ENCODE assay signal across 5 cellular contexts in genomic region chr6:31972709-31973350, GRCh38. TPM values are rescaled to one million over a fixed set of nuclear protein-coding genes. Genes with fewer than 3 reads are reported as not detected.
DNase-seq lines count a peak whose midpoint lies in the region; ATAC-seq and TF ChIP-seq lines count a peak whose summit lies in the region.

No MANE protein-coding gene starts in this region.

- H3K36me3 Mint-ChIP-seq in nephron progenitor cell (ENCODE audit: low read depth), result peaks cover 46% of the 10 kb centered on the region

- H3K4me2 ChIP-seq in Karpas-422 (ENCODE audit: low read depth, low read length, poor library complexity, severe bottlenecking), result peak overlapping the region; percentile 85

- H3K9me2 ChIP-seq in Karpas-422 (replicated peaks; ENCODE audit: insufficient read depth, low read length), result no peaks in the 10 kb centered on the region

- no peaks in the 10 kb centered on the region for H3K27me3 ChIP-seq in Karpas-422 (ENCODE audit: low read length)
- no peaks in the 10 kb centered on the region for H3K27me3 ChIP-seq in brain microvascular endothelial cell (replicated peaks)

- H3K4me3 Mint-ChIP-seq in nephron progenitor cell, result peak overlapping the region; percentile 91

- H3K4me1 Mint-ChIP-seq in nephron progenitor cell, result peaks cover 35% of the 10 kb centered on the region

- peak overlapping the region; percentile 87 for H3K9ac ChIP-seq in Karpas-422 (ENCODE audit: low read length)

- peaks cover 34% of the 10 kb centered on the region for H3K79me2 ChIP-seq in Karpas-422 (ENCODE audit: low read length)

- TF ChIP-seq CTCF in brain microvascular endothelial cell (IDR thresholded peaks at IDR 0.05; ENCODE audit: low read depth, low read length, missing control alignments) (no peak), nephron progenitor cell (IDR thresholded peaks at IDR 0.05) (no peak)

- H3K36me3 ChIP-seq in Karpas-422 (ENCODE audit: insufficient read depth, low read length) (0 out of 2 replicates have a peak, but pooled peaks cover 3% of the 10 kb centered on the region), brain microvascular endothelial cell (replicated peaks) (peaks cover 20% of the 10 kb centered on the region)

- H3K4me3 ChIP-seq in Karpas-422 (ENCODE audit: low read length) (peak overlapping the region; percentile 85), brain microvascular endothelial cell (ENCODE audit: low read depth, low read length) (peak overlapping the region; percentile 92)

- H3K9me3 ChIP-seq in Karpas-422 (ENCODE audit: low read length), result no peaks in the 10 kb centered on the region

- in situ Hi-C loops in brain microvascular endothelial cell (cut with HindIII; ENCODE audit: low pct_ligation_motif_present, low sequenced_read_pairs), result no loop called here

- H3K27me3 Mint-ChIP-seq in nephron progenitor cell (ENCODE audit: low read depth, poor library complexity), result peaks cover 2% of the 10 kb centered on the region

- H3K9me3 Mint-ChIP-seq in nephron progenitor cell, result peaks cover 29% of the 10 kb centered on the region

- peak overlapping the region; percentile 84; the same call in 1 of the 2 replicates for H2AFZ ChIP-seq in Karpas-422 (ENCODE audit: low read length)

- peak overlapping the region; percentile 100 for H3K27ac Mint-ChIP-seq in nephron progenitor cell

- H4K20me1 ChIP-seq in Karpas-422 (ENCODE audit: insufficient read depth, low read depth, low read length), result no peaks in the 10 kb centered on the region

- DNase-seq in Karpas-422 (no peak), brain microvascular endothelial cell (peak; percentile 35), nephron progenitor cell (no peak), HPDE6-E6E7 (ENCODE audit: extremely low spot score) (no peak)

- ATAC-seq in GM18861 (IDR thresholded peaks at IDR 0.05; ENCODE audit: unreplicated experiment), result no peak

- H3K4me1 ChIP-seq in Karpas-422 (ENCODE audit: low read length), result peaks cover 26% of the 10 kb centered on the region

- H3K27ac ChIP-seq in Karpas-422 (ENCODE audit: low read length) (peak overlapping the region; percentile 63; the same call in 1 of the 2 replicates), brain microvascular endothelial cell (peak overlapping the region; percentile 99)

RNA-seq across cellular contexts. Expression of gene DXO, which starts 0.9 kb away (rescaled TPM):
- 20.8 and 25.0 TPM in 2 replicates for total RNA-seq in Karpas-422 (2014; rRNA removed; shearing (Covaris generic); ENCODE audit: low replicate concordance)

RNA-seq across cellular contexts. Expression of gene C4A, which starts 9.0 kb away (rescaled TPM):
- total RNA-seq in Karpas-422 (2014; rRNA removed; shearing (Covaris generic); ENCODE audit: low replicate concordance), result 2.9 and 3.8 TPM in 2 replicates

RNA-seq across cellular contexts. Expression of gene SKIC2, which starts 13.9 kb away (rescaled TPM):
- 43.7 and 60.0 TPM in 2 replicates for total RNA-seq in Karpas-422 (2014; rRNA removed; shearing (Covaris generic); ENCODE audit: low replicate concordance)

RNA-seq across cellular contexts. Expression of gene NELFE, which starts 14.1 kb away (rescaled TPM):
- total RNA-seq in Karpas-422 (2014; rRNA removed; shearing (Covaris generic); ENCODE audit: low replicate concordance), result 56.3 and 146 TPM in 2 replicates

RNA-seq across cellular contexts. Expression of gene CFB, which starts 26.9 kb away (rescaled TPM):
- total RNA-seq in Karpas-422 (2014; rRNA removed; shearing (Covaris generic); ENCODE audit: low replicate concordance), result 0.22 TPM in 1 of 2 replicates, not detected in the other
